ENCODE assay signal across 1 cellular context in genomic region chr2:205683991-205684390, GRCh38.
TF ChIP-seq lines count a peak whose summit lies in the region.

No MANE protein-coding gene starts in this region.

TF ChIP-seq in H1, 55 proteins besides CTCF, POLR2A, EP300 and RAD21:
- TF ChIP-seq USF2 (IDR thresholded peaks at IDR 0.05; ENCODE audit: low read length) (no peak), RFX5 (IDR thresholded peaks at IDR 0.05; ENCODE audit: borderline replicate concordance, low read depth, low read length) (no peak), ASH2L (IDR thresholded peaks at IDR 0.05; ENCODE audit: low read length) (peak; percentile 15), HDAC2 (IDR thresholded peaks at IDR 0.05; ENCODE audit: borderline replicate concordance in 1 of 2, low read depth in 2 of 2, low read length in 2 of 2) (no peak), SIX5 (IDR thresholded peaks at IDR 0.05; ENCODE audit: low read depth, low read length) (no peak), EZH2 (IDR thresholded peaks at IDR 0.05; ENCODE audit: low read depth, low read length, severe bottlenecking) (peak; percentile 47)
TF ChIP-seq in H1: peak in this region for 2.
